Comparison of ENCODE assay signal across 12 cellular contexts in the genomic region with DNA sequence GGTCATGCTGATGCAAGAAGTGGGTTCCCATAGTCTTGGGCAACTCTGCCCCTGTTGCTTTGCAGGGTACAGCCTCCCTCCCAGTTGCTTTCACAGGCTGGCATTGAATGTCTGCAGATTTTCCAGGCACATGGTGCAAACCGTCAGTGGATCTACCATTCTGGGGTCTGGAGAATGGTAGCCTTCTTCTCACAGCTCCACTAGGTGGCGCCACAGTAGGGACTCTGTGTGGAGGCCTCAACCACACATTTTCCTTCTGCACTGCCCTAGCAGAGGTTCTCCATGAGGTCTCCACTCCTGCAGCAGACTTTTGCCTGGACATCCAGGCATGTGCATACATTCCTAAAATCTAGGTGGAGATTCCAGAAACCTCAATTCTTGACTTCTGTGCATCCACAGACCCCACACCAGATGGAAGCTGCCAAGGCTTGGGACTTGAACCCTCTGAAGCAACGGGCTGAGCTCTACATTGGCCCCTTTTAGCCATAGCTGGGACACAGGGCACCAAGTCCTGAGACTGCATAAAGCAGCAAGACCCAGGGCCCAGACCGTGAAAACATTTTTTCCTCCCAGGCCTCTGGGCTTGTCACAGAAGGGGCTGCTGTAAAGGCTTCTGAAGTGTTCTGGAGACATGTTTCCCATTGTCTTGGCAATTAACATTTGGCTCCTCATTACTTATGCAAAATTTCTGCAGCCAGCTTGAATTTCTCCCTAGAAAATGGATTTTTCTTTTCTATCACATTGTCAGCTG.
DNase-seq lines count a peak whose midpoint lies in the region; ATAC-seq and TF ChIP-seq lines count a peak whose summit lies in the region.
"Had no signal": no experiment of that assay in that cellular context is flagged by ENCODE, and none has a peak within 500 bp of the region (broad histone marks: within the 10 kb centered on the region; RNA-seq: fewer than 3 reads in every experiment).

No MANE protein-coding gene starts in this region.

- H3K27ac ChIP-seq in right cardiac atrium (ENCODE audit: low read length): no peak overlapping the region
- no peak overlapping the region for H3K27ac ChIP-seq in neuronal stem cell (replicated peaks; ENCODE audit: low read length)

- H4K91ac ChIP-seq in neuronal stem cell (ENCODE audit: low read depth, low read length, poor library complexity): no peak overlapping the region

- 80% methylated on average over 4 of the region's 4 CpGs for WGBS in right cardiac atrium
- WGBS in neuronal stem cell (ENCODE audit: extremely low coverage in 2 of 2, insufficient read length in 2 of 2, insufficient replicate concordance in 1 of 2), 2 donors: no CpG with 5 or more reads among the region's 4 CpGs

- H3K4me2 ChIP-seq in neuronal stem cell (ENCODE audit: insufficient read depth, low read length, poor library complexity, severe bottlenecking): no peak overlapping the region

- H3K4me1 ChIP-seq in right cardiac atrium (ENCODE audit: control insufficient read depth, insufficient read depth, low read length): no peaks in the 10 kb centered on the region
- H3K4me1 ChIP-seq in neuronal stem cell (ENCODE audit: control insufficient read depth in 2 of 2, insufficient read depth in 1 of 2, low read depth in 1 of 2, low read length in 2 of 2): no peaks in the 10 kb centered on the region

- H2BK15ac ChIP-seq in neuronal stem cell (ENCODE audit: low read length): no peak overlapping the region

- H3K79me1 ChIP-seq in neuronal stem cell (ENCODE audit: low read depth, low read length): no peaks in the 10 kb centered on the region

- no peak overlapping the region for H4K8ac ChIP-seq in neuronal stem cell (ENCODE audit: low read depth, low read length)

- ATAC-seq in right cardiac atrium (no peak), left cardiac atrium (no peak)
- ATAC-seq: CD8-positive, alpha-beta T cell; naive thymus-derived CD4-positive, alpha-beta T cell had no signal

- H3K4ac ChIP-seq in neuronal stem cell (ENCODE audit: low read length): no peak overlapping the region

- no peaks in the 10 kb centered on the region for H3K27me3 ChIP-seq in right cardiac atrium (ENCODE audit: control insufficient read depth, insufficient read depth)
- H3K27me3 ChIP-seq in neuronal stem cell (ENCODE audit: control insufficient read depth in 3 of 3, insufficient read depth in 3 of 3, low read depth in 1 of 3, low read length in 3 of 3): no peaks in the 10 kb centered on the region

- H3K14ac ChIP-seq in neuronal stem cell (ENCODE audit: low read length): no peak overlapping the region

- no peak overlapping the region for H3K9ac ChIP-seq in neuronal stem cell (ENCODE audit: low read depth, low read length, poor library complexity)

- no peak overlapping the region for H3K27ac Mint-ChIP-seq in type B pancreatic cell
- H3K27ac Mint-ChIP-seq: CD8-positive, alpha-beta T cell; naive thymus-derived CD4-positive, alpha-beta T cell had no signal

- CTCF ChIA-PET in GM10248 (lab: Yijun Ruan, JAX): no interaction called here

- H3K4me3 ChIP-seq in right cardiac atrium (ENCODE audit: low read length): no peak overlapping the region
- no peak overlapping the region for H3K4me3 ChIP-seq in choroid plexus epithelial cell (ENCODE audit: low read depth, low read length)
- H3K4me3 ChIP-seq in neuronal stem cell (ENCODE audit: low read length in 2 of 2): no peak overlapping the region

- H2BK12ac ChIP-seq in neuronal stem cell (ENCODE audit: low read length): no peak overlapping the region

- H2AK5ac ChIP-seq in neuronal stem cell (ENCODE audit: low read depth, low read length): no peak overlapping the region

- no peaks in the 10 kb centered on the region for H3K27me3 Mint-ChIP-seq in type B pancreatic cell
- H3K27me3 Mint-ChIP-seq: naive thymus-derived CD4-positive, alpha-beta T cell had no signal

- no peak overlapping the region for H2BK120ac ChIP-seq in neuronal stem cell (ENCODE audit: low read depth, low read length)

- intact Hi-C loops in right cardiac atrium (cut with DNase I): no loop called here
- intact Hi-C loops in left cardiac atrium (cut with DNase I): no loop called here

- no peak overlapping the region for H3K23ac ChIP-seq in neuronal stem cell (ENCODE audit: low read depth, low read length, poor library complexity)

- peaks cover 6% of the 10 kb centered on the region for H3K9me3 Mint-ChIP-seq in type B pancreatic cell

- H3K18ac ChIP-seq in neuronal stem cell (ENCODE audit: low read length): no peak overlapping the region

- no peak overlapping the region for H2AFZ ChIP-seq in neuronal stem cell (ENCODE audit: low read length)

- DNase-seq in right cardiac atrium (peak in 2 of 3 donors; percentile 13 to 39), left cardiac atrium (no peak), M059J (ENCODE audit: low read depth) (peak; percentile 1), choroid plexus epithelial cell (ENCODE audit: low read depth) (peak; percentile 2), type B pancreatic cell (ENCODE audit: extremely low spot score, unreplicated experiment) (no peak), GM10248 (ENCODE audit: extremely low spot score) (no peak), globus pallidus (ENCODE audit: low spot score) (no peak), neuronal stem cell (ENCODE audit: low spot score) (no peak)
- DNase-seq: CD8-positive, alpha-beta T cell; naive thymus-derived CD4-positive, alpha-beta T cell; SHP77 treated with DMSO at 0.1 percent for 48 hours; stimulated activated naive CD4-positive, alpha-beta T cell treated with Interleukin-2 at 50 U/mL for 16 hours had no signal

- no peaks in the 10 kb centered on the region for H3K4me1 Mint-ChIP-seq in type B pancreatic cell (ENCODE audit: unreplicated experiment)
- H3K4me1 Mint-ChIP-seq: naive thymus-derived CD4-positive, alpha-beta T cell had no signal

- H3K4me3 Mint-ChIP-seq in type B pancreatic cell: no peak overlapping the region
- H3K4me3 Mint-ChIP-seq: CD8-positive, alpha-beta T cell; naive thymus-derived CD4-positive, alpha-beta T cell had no signal

- peak; percentile 28 for TF ChIP-seq CTCF in choroid plexus epithelial cell (conservative IDR thresholded peaks at IDR 0.05; ENCODE audit: low read depth, low read length)
- peak; percentile 41 for TF ChIP-seq CTCF in type B pancreatic cell (conservative IDR thresholded peaks at IDR 0.05)
- no peak for TF ChIP-seq CTCF in GM10248 (IDR thresholded peaks at IDR 0.05; ENCODE audit: control extremely low read depth, extremely low read depth, low read depth, missing control alignments)

- H3K36me3 ChIP-seq in neuronal stem cell (replicated peaks in 1 of 2; ENCODE audit: control insufficient read depth in 2 of 2, insufficient read depth in 2 of 2, low read length in 2 of 2): no peaks in the 10 kb centered on the region

- POLR2A ChIA-PET in GM10248 (lab: Yijun Ruan, JAX): no interaction called here

- no peak overlapping the region for H2BK5ac ChIP-seq in neuronal stem cell (ENCODE audit: low read length)

- H3K9me3 ChIP-seq in right cardiac atrium (ENCODE audit: control insufficient read depth, low read length): no peaks in the 10 kb centered on the region
- H3K9me3 ChIP-seq in neuronal stem cell (replicated peaks in 1 of 2; ENCODE audit: control insufficient read depth in 2 of 2, insufficient read depth in 1 of 2, low read depth in 1 of 2, low read length in 2 of 2): peaks cover 0 to 1% of the 10 kb centered on the region in 2 donors

- no peaks in the 10 kb centered on the region for H3K36me3 Mint-ChIP-seq in type B pancreatic cell
- H3K36me3 Mint-ChIP-seq: CD8-positive, alpha-beta T cell; naive thymus-derived CD4-positive, alpha-beta T cell had no signal

Comparison
In these comparisons a context has a peak if more than half of its experiments do, and no peak if none do; other contexts are left out.
1. DNase-seq: peak in right cardiac atrium (2 of 3), M059J (single experiment) and choroid plexus epithelial cell (single experiment); none in left cardiac atrium (single experiment), type B pancreatic cell (single experiment), GM10248 (single experiment), globus pallidus (single experiment) and neuronal stem cell (single experiment).